ENCODE assay signal across 8 cellular contexts in genomic region chr2:39123436-39123999, GRCh38. TPM values are rescaled to one million over a fixed set of nuclear protein-coding genes. Genes with fewer than 3 reads are reported as not detected.
A peak's percentile ranks its signal among the peaks of the same experiment; 100 is the strongest.
DNase-seq lines count a peak whose midpoint lies in the region; ATAC-seq and TF ChIP-seq lines count a peak whose summit lies in the region.

No MANE protein-coding gene starts in this region.

- ATAC-seq in HG03196 (IDR thresholded peaks at IDR 0.05; ENCODE audit: unreplicated experiment), result no peak
- no peak for ATAC-seq in GM21423 (IDR thresholded peaks at IDR 0.05; ENCODE audit: unreplicated experiment)

- DNase-seq in GM12864 (ENCODE audit: low read depth) (no peak), fibroblast of villous mesenchyme (ENCODE audit: low read depth) (no peak), retinal pigment epithelial cell (ENCODE audit: low read depth) (no peak), NCI-H1417 treated with DMSO at 0.1 percent for 48 hours (lab: John Stamatoyannopoulos, UW) (no peak), mesenteric fat pad (ENCODE audit: low spot score) (no peak)

- TF ChIP-seq CTCF in GM12864 (IDR thresholded peaks at IDR 0.05; ENCODE audit: low read depth, low read length, missing control alignments), result no peak
- TF ChIP-seq CTCF in VCaP (conservative IDR thresholded peaks at IDR 0.05), result no peak
- no peak for TF ChIP-seq CTCF in fibroblast of villous mesenchyme (IDR thresholded peaks at IDR 0.05; ENCODE audit: insufficient read depth, low read depth, low read length)
- TF ChIP-seq CTCF in retinal pigment epithelial cell (conservative IDR thresholded peaks at IDR 0.05; ENCODE audit: low read depth, low read length), result no peak

- H3K4me3 ChIP-seq in GM12864 (ENCODE audit: low read depth, low read length), result peak overlapping the region; percentile 77
- H3K4me3 ChIP-seq in fibroblast of villous mesenchyme (ENCODE audit: low read depth, low read length), result peak overlapping the region; percentile 83
- H3K4me3 ChIP-seq in retinal pigment epithelial cell (ENCODE audit: low read length), result peak overlapping the region; percentile 77

- peak overlapping the region; percentile 97 for H3K27ac ChIP-seq in VCaP

RNA-seq across cellular contexts. Expression of gene SOS1, which starts 2.7 kb away (rescaled TPM):
- total RNA-seq in fibroblast of villous mesenchyme (17.1 and 21.2 TPM in 2 replicates), mesenteric fat pad (58.2 TPM)
